ENCODE assay signal across 8 cellular contexts in genomic region chr17:57356722-57357391, GRCh38.
A peak's percentile ranks its signal among the peaks of the same experiment; 100 is the strongest.
DNase-seq lines count a peak whose midpoint lies in the region; ATAC-seq and TF ChIP-seq lines count a peak whose summit lies in the region.

No MANE protein-coding gene starts in this region.

- H3K36me3 Mint-ChIP-seq in activated T-cell treated with anti-CD3 and anti-CD28 coated beads, Interleukin-2, amount 50 U/mL, for 72 hours (ENCODE audit: insufficient read depth in 2 of 2) = peaks cover 0 to 4% of the 10 kb centered on the region in 2 donors
- H3K36me3 Mint-ChIP-seq in activated CD8-positive, alpha-beta T cell treated with anti-CD3 and anti-CD28 coated beads, Interleukin-2, amount 10 ng/mL, durations not matched to agents 7 days and 5 days (ENCODE audit: low read depth) = peaks cover 29% of the 10 kb centered on the region

- peak overlapping the region; percentile 32 for H3K27ac Mint-ChIP-seq in activated T-cell treated with anti-CD3 and anti-CD28 coated beads, Interleukin-2, amount 50 U/mL, for 72 hours
- H3K27ac Mint-ChIP-seq in activated CD8-positive, alpha-beta T cell treated with anti-CD3 and anti-CD28 coated beads, Interleukin-2, amount 10 ng/mL, durations not matched to agents 7 days and 5 days = peak overlapping the region; percentile 76

- peaks cover 55% of the 10 kb centered on the region for H3K4me1 Mint-ChIP-seq in activated T-cell treated with anti-CD3 and anti-CD28 coated beads, Interleukin-2, amount 50 U/mL, for 72 hours (ENCODE audit: low read depth)
- H3K4me1 Mint-ChIP-seq in activated CD8-positive, alpha-beta T cell treated with anti-CD3 and anti-CD28 coated beads, Interleukin-2, amount 10 ng/mL, durations not matched to agents 7 days and 5 days (ENCODE audit: low read depth) = peaks cover 62% of the 10 kb centered on the region

- H3K27me3 ChIP-seq in uterus = no peaks in the 10 kb centered on the region

- DNase-seq in activated T-cell treated with anti-CD3 and anti-CD28 coated beads, Interleukin-2, amount 50 U/mL, for 72 hours = no peak
- DNase-seq in activated T-cell treated with anti-CD3 and anti-CD28 coated beads, Interleukin-2, amount 50 U/mL, for 1 hour = no peak
- DNase-seq in activated CD8-positive, alpha-beta T cell treated with anti-CD3 and anti-CD28 coated beads, Interleukin-2, amount 10 ng/mL, durations not matched to agents 7 days and 5 days = no peak
- peak; percentile 45 for DNase-seq in myocyte (ENCODE audit: low read depth)
- DNase-seq in uterus = no peak
- no peak for DNase-seq in mesenteric fat pad (ENCODE audit: low spot score)
- DNase-seq in activated CD4-positive, CD25-positive, alpha-beta regulatory T cell treated with anti-CD3 and anti-CD28 coated beads, Interleukin-2, amount 50 U/mL, for 72 hours = no peak

- H3K4me3 ChIP-seq in uterus = no peak overlapping the region

- H3K4me3 Mint-ChIP-seq in activated T-cell treated with anti-CD3 and anti-CD28 coated beads, Interleukin-2, amount 50 U/mL, for 72 hours = peak overlapping the region; percentile 33 to 56
- H3K4me3 Mint-ChIP-seq in activated CD8-positive, alpha-beta T cell treated with anti-CD3 and anti-CD28 coated beads, Interleukin-2, amount 10 ng/mL, durations not matched to agents 7 days and 5 days = peak overlapping the region; percentile 39

- no peaks in the 10 kb centered on the region for H3K4me1 ChIP-seq in uterus

- POLR2A ChIA-PET in activated CD8-positive, alpha-beta T cell treated with anti-CD3 and anti-CD28 coated beads, Interleukin-2, amount 10 ng/mL, durations not matched to agents 7 days and 5 days (lab: Charles Lee) = interaction anchor here (0.6 kb wide), 1 partner anchor 54 kb away, joined by 3 read pairs; no protein-coding TSS in a partner anchor

- intact Hi-C loops in uterus (cut with DNase I; ENCODE audit: low total_unique reads) = no loop called here

- H3K27ac ChIP-seq in uterus = no peak overlapping the region

- no peak for TF ChIP-seq CTCF in uterus (IDR thresholded peaks at IDR 0.05)

- no peaks in the 10 kb centered on the region for H3K9me3 ChIP-seq in uterus

- no peaks in the 10 kb centered on the region for H3K9me3 Mint-ChIP-seq in activated T-cell treated with anti-CD3 and anti-CD28 coated beads, Interleukin-2, amount 50 U/mL, for 72 hours
- H3K9me3 Mint-ChIP-seq in activated CD8-positive, alpha-beta T cell treated with anti-CD3 and anti-CD28 coated beads, Interleukin-2, amount 10 ng/mL, durations not matched to agents 7 days and 5 days (ENCODE audit: insufficient read depth) = no peaks in the 10 kb centered on the region

- no peaks in the 10 kb centered on the region for H3K27me3 Mint-ChIP-seq in activated T-cell treated with anti-CD3 and anti-CD28 coated beads, Interleukin-2, amount 50 U/mL, for 72 hours (ENCODE audit: low read depth)
- H3K27me3 Mint-ChIP-seq in activated CD8-positive, alpha-beta T cell treated with anti-CD3 and anti-CD28 coated beads, Interleukin-2, amount 10 ng/mL, durations not matched to agents 7 days and 5 days (ENCODE audit: low read depth) = no peaks in the 10 kb centered on the region

- TF ChIP-seq POLR2A in uterus (IDR thresholded peaks at IDR 0.05) = no peak

- CTCF ChIA-PET in activated CD8-positive, alpha-beta T cell treated with anti-CD3 and anti-CD28 coated beads, Interleukin-2, amount 10 ng/mL, durations not matched to agents 7 days and 5 days (lab: Charles Lee) = interaction anchor here (1.2 to 2.7 kb wide), 4 partner anchors 8 to 477 kb away, joined by 3 to 23 read pairs (median 4); no protein-coding TSS in a partner anchor

- no peak for ATAC-seq in activated T-cell treated with anti-CD3 and anti-CD28 coated beads, Interleukin-2, amount 50 U/mL, for 72 hours (replicated peaks in 1 of 2)
- peak; percentile 47 for ATAC-seq in HG03045 (IDR thresholded peaks at IDR 0.05; ENCODE audit: unreplicated experiment)
- ATAC-seq in activated CD8-positive, alpha-beta T cell treated with anti-CD3 and anti-CD28 coated beads, Interleukin-2, amount 10 ng/mL, durations not matched to agents 7 days and 5 days = peak; percentile 16

- H3K36me3 ChIP-seq in uterus = no peaks in the 10 kb centered on the region

Comparison
In these comparisons a context has a peak if more than half of its experiments do, and no peak if none do; other contexts are left out.
1. ATAC-seq: peak in HG03045 (single experiment) and activated CD8-positive, alpha-beta T cell treated with anti-CD3 and anti-CD28 coated beads, Interleukin-2, amount 10 ng/mL, durations not matched to agents 7 days and 5 days (single experiment); none in activated T-cell treated with anti-CD3 and anti-CD28 coated beads, Interleukin-2, amount 50 U/mL, for 72 hours (0 of 2).